Comparison of ENCODE assay signal across 21 cellular contexts in the genomic region with DNA sequence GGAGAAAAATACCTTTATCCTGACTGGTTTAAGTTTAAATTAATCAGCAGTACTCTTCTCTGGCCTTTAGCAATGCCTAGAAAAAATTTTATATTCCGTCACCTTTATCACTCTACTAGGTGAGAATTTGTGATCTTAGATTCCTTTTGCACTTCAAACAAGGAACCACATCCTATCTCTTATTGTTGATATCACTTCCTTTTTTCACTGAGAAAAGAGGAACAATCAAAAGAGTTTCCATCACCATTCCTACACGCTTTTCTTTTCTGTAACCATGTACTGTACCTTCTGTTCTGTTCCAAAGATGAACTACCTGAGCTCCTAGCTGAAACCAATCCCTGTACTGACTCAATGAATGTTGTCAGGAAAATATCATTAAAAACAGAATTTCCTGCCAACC.
"Had no signal": no experiment of that assay in that cellular context is flagged by ENCODE, and none has a peak within 500 bp of the region (broad histone marks: within the 10 kb centered on the region; RNA-seq: fewer than 3 reads in every experiment).

No MANE protein-coding gene starts in this region.

- H3K36me3 ChIP-seq: ovary, right lobe of liver, suprapubic skin, transverse colon, uterus had no signal

- DNase-seq: activated B cell treated with CpG ODN at 0.5 μM for 24 hours; activated CD4-positive, alpha-beta memory T cell treated with anti-CD3 and anti-CD28 coated beads for 36 hours; activated CD4-positive, alpha-beta T cell treated with anti-CD3 and anti-CD28 coated beads for 4 hours; activated naive CD4-positive, alpha-beta T cell treated with Interleukin-2 at 50 U/mL for 16 hours; activated T-cell treated with anti-CD3 and anti-CD28 coated beads, Interleukin-2, amount 50 U/mL, for 1 hour; caudate nucleus; dorsolateral prefrontal cortex; foreskin fibroblast; left cardiac atrium; natural killer cell; ovary; right lobe of liver; small intestine; stimulated activated CD4-positive, alpha-beta T cell treated with anti-CD3 and anti-CD28 coated beads, Interleukin-15, amount 100 ng/mL, for 24 hours; stimulated activated CD4-positive, alpha-beta T cell treated with anti-CD3 and anti-CD28 coated beads, Interleukin-4, amount 100 ng/mL, for 1 hour; stimulated activated naive CD8-positive, alpha-beta T cell treated with anti-CD3 and anti-CD28 coated beads, Interleukin-15, amount 100 ng/mL, for 72 hours; transverse colon; uterus had no signal

- H3K27ac ChIP-seq: dorsolateral prefrontal cortex, hepatocyte, ovary, right lobe of liver, suprapubic skin, transverse colon, uterus had no signal

- H3K4me1 ChIP-seq: right lobe of liver, suprapubic skin, transverse colon, uterus had no signal

- ATAC-seq: activated T-helper 17 cell treated with anti-CD3 and anti-CD28 coated beads, Interleukin-2, amount 50 U/mL, for 72 hours; left cardiac atrium; natural killer cell; right lobe of liver; stimulated activated naive CD8-positive, alpha-beta T cell treated with anti-CD3 and anti-CD28 coated beads, Interleukin-15, amount 100 ng/mL, for 72 hours had no signal

- H3K27me3 ChIP-seq: dorsolateral prefrontal cortex, hepatocyte, ovary, right lobe of liver, suprapubic skin, transverse colon, uterus had no signal

- H3K4me3 ChIP-seq: dorsolateral prefrontal cortex, hepatocyte, ovary, right lobe of liver, suprapubic skin, transverse colon, uterus had no signal

- H3K9me3 ChIP-seq: ovary, right lobe of liver, suprapubic skin, transverse colon, uterus had no signal
